ENCODE assay signal across 22 cellular contexts in genomic region chr1:112533029-112533428, GRCh38. TPM values are rescaled to one million over a fixed set of nuclear protein-coding genes. Genes with fewer than 3 reads are reported as not detected.
DNase-seq lines count a peak whose midpoint lies in the region; TF ChIP-seq lines count a peak whose summit lies in the region.
"Had no signal": no experiment of that assay in that cellular context is flagged by ENCODE, and none has a peak within 500 bp of the region (broad histone marks: within the 10 kb centered on the region; RNA-seq: fewer than 3 reads in every experiment).

No MANE protein-coding gene starts in this region.

- no peaks in the 10 kb centered on the region; the same call in 1 of the 2 replicates for H3K27me3 Mint-ChIP-seq in HFFc6 (ENCODE audit: insufficient read depth)
- H3K27me3 Mint-ChIP-seq: activated naive CD8-positive, alpha-beta T cell treated with anti-CD3 and anti-CD28 coated beads, Interleukin-2, amount 10 ng/mL, durations not matched to agents 7 days and 5 days; B cell; dendritic cell treated with granulocyte-macrophage colony-stimulating factor and Interleukin-4, amounts not matched to agents 40 ng/mL and 50 ng/mL, for 4 days had no signal

- no peaks in the 10 kb centered on the region; the same call in 1 of the 2 replicates for H3K9me3 Mint-ChIP-seq in HFFc6
- H3K9me3 Mint-ChIP-seq: activated naive CD8-positive, alpha-beta T cell treated with anti-CD3 and anti-CD28 coated beads, Interleukin-2, amount 10 ng/mL, durations not matched to agents 7 days and 5 days; dendritic cell treated with granulocyte-macrophage colony-stimulating factor and Interleukin-4, amounts not matched to agents 40 ng/mL and 50 ng/mL, for 4 days had no signal

- TF ChIP-seq CTCF in HFFc6 (IDR thresholded peaks at IDR 0.05) (no peak), astrocyte of the spinal cord (IDR thresholded peaks at IDR 0.05; ENCODE audit: low read depth, low read length) (no peak), GM10248 (IDR thresholded peaks at IDR 0.05; ENCODE audit: control extremely low read depth, extremely low read depth, low read depth, missing control alignments) (no peak)

- DNase-seq in HFFc6 (peak; percentile 71), astrocyte of the spinal cord (ENCODE audit: low read depth, low spot score) (peak; percentile 84), hepatic stellate cell (ENCODE audit: low spot score) (peak; percentile 43), NCI-H1694 treated with DMSO at 0.1 percent for 48 hours (lab: John Stamatoyannopoulos, UW) (no peak), GM10248 (ENCODE audit: extremely low spot score) (no peak), T-helper 1 cell (no peak)
- DNase-seq in activated CD8-positive, alpha-beta memory T cell treated with anti-CD3 and anti-CD28 coated beads for 24 hours, result no peak
- DNase-seq: activated naive CD8-positive, alpha-beta T cell treated with anti-CD3 and anti-CD28 coated beads, Interleukin-2, amount 10 ng/mL, durations not matched to agents 7 days and 5 days; DMS79; islet precursor cell; NCI-H1105 treated with DMSO at 0.1 percent for 48 hours; NCI-H510A treated with DMSO at 0.1 percent for 48 hours; stimulated activated CD4-positive, alpha-beta T cell treated with anti-CD3 and anti-CD28 coated beads, Interleukin-4, amount 100 ng/mL, for 1 hour; stimulated activated naive CD4-positive, alpha-beta T cell; T-helper 2 cell; testis had no signal

- peaks cover 87% of the 10 kb centered on the region for H3K4me1 Mint-ChIP-seq in HFFc6 (ENCODE audit: low read depth)
- H3K4me1 Mint-ChIP-seq: activated naive CD8-positive, alpha-beta T cell treated with anti-CD3 and anti-CD28 coated beads, Interleukin-2, amount 10 ng/mL, durations not matched to agents 7 days and 5 days; B cell had no signal

- H3K4me3 ChIP-seq in astrocyte of the spinal cord (ENCODE audit: low read depth, low read length), result no peak overlapping the region
- H3K4me3 ChIP-seq: breast epithelium, hepatocyte, neural progenitor cell, testis, vagina had no signal

- peak overlapping the region; percentile 52 for H3K4me3 Mint-ChIP-seq in HFFc6
- H3K4me3 Mint-ChIP-seq: activated naive CD8-positive, alpha-beta T cell treated with anti-CD3 and anti-CD28 coated beads, Interleukin-2, amount 10 ng/mL, durations not matched to agents 7 days and 5 days; B cell; dendritic cell treated with granulocyte-macrophage colony-stimulating factor and Interleukin-4, amounts not matched to agents 40 ng/mL and 50 ng/mL, for 4 days; neural progenitor cell had no signal

- H3K36me3 Mint-ChIP-seq in HFFc6 (ENCODE audit: low read depth), result peaks cover 21% of the 10 kb centered on the region
- H3K36me3 Mint-ChIP-seq: activated naive CD8-positive, alpha-beta T cell treated with anti-CD3 and anti-CD28 coated beads, Interleukin-2, amount 10 ng/mL, durations not matched to agents 7 days and 5 days had no signal

- in situ Hi-C loops in astrocyte of the spinal cord (cut with HindIII; ENCODE audit: low sequenced_read_pairs), result no loop called here

- CTCF ChIA-PET in GM10248 (lab: Yijun Ruan, JAX), result interaction anchor here (1.4 to 1.5 kb wide), 2 partner anchors 9 to 31 kb away, joined by 4 to 5 read pairs; no protein-coding TSS in a partner anchor

- POLR2A ChIA-PET in GM10248 (lab: Yijun Ruan, JAX), result no interaction called here

- peak overlapping the region; percentile 96 for H3K27ac Mint-ChIP-seq in HFFc6
- H3K27ac Mint-ChIP-seq: activated naive CD8-positive, alpha-beta T cell treated with anti-CD3 and anti-CD28 coated beads, Interleukin-2, amount 10 ng/mL, durations not matched to agents 7 days and 5 days; B cell; dendritic cell treated with granulocyte-macrophage colony-stimulating factor and Interleukin-4, amounts not matched to agents 40 ng/mL and 50 ng/mL, for 4 days had no signal

RNA-seq across cellular contexts. Expression of gene WNT2B, which starts 24.3 kb away (rescaled TPM):
- total RNA-seq in HFFc6 (2021; fragmentation: NEBNext Ultra II Directional; extraction: Animal tissue kit (Norgen Biotek cat#: 25700)), result 1 to 10 TPM; 1.9 to 3.8 (median 3.5) TPM

Comparison
In these comparisons a context has a peak if more than half of its experiments do, and no peak if none do; other contexts are left out.
1. DNase-seq: peak in HFFc6 (single experiment), astrocyte of the spinal cord (single experiment) and hepatic stellate cell (single experiment); none in NCI-H1694 treated with DMSO at 0.1 percent for 48 hours (single experiment), GM10248 (single experiment), T-helper 1 cell (0 of 5) and activated CD8-positive, alpha-beta memory T cell treated with anti-CD3 and anti-CD28 coated beads for 24 hours (single experiment).